ENCODE assay signal across 8 cellular contexts in the genomic region with DNA sequence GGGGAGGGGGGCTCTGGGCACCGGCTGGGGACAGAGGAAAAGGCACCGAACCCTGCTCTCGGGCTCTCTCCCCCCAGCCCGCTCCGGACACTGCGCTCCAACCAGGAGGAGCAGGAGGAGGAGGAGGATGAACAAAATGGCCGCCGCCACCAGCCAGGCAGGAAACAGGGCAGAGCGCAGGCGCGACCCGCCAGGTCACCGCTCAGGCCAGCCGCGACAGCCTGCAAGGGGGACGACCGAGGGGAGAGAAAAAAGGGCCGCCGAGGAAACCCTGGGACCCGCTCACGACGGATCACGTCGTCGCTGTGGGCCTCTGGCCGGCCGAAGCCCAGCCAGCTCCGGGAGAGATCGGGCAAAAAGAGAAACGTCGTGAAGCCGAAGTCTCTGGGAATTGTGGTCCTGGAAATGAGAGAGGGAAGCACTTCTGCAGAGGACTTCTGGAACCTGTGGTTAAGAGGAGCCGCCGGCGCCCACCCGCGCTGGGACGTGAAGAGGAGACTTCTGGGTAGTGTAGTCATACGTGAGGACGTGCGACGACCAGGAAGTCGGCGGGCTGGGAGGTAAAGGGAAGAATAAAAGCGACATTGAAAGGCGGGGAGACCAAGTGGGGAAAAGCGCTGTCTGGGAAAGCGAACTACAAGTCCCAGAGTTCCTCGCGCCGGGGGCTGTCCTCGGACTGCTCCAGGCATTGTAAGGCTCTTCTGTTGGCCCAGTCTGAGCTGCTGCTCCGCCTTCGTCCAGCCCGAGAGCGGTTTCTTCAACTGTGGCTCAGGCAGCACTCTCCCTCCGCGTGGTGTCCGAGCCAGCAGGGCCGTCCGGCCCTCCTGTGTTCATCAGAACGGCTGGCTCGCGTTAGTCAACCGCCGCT. TPM values are rescaled to one million over a fixed set of nuclear protein-coding genes. Genes with fewer than 3 reads are reported as not detected.
DNase-seq lines count a peak whose midpoint lies in the region; ATAC-seq and TF ChIP-seq lines count a peak whose summit lies in the region.

A gene with protein sequence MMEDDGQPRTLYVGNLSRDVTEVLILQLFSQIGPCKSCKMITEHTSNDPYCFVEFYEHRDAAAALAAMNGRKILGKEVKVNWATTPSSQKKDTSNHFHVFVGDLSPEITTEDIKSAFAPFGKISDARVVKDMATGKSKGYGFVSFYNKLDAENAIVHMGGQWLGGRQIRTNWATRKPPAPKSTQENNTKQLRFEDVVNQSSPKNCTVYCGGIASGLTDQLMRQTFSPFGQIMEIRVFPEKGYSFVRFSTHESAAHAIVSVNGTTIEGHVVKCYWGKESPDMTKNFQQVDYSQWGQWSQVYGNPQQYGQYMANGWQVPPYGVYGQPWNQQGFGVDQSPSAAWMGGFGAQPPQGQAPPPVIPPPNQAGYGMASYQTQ (minus strand): TSS at position 428 of the 868 bp plus-strand sequence. CDS start 499 bp downstream, outside the sequence.

- DNase-seq in CD14-positive monocyte (ENCODE audit: low spot score) (peak; percentile 95), NCI-H82 (lab: John Stamatoyannopoulos, UW) (peak; percentile 99), dermis blood vessel endothelial cell (peak; percentile 99), left lung (peak; percentile 98 to 99)
- DNase-seq in activated CD4-positive, alpha-beta T cell treated with anti-CD3 and anti-CD28 coated beads, Interleukin-2, amount 50 U/mL, for 48 hours: peak; percentile 91 to 96
- DNase-seq in stimulated activated CD4-positive, alpha-beta T cell treated with anti-CD3 and anti-CD28 coated beads, Interleukin-2, amount 100 ng/mL, for 48 hours: peak; percentile 84 to 88

- H3K4me1 Mint-ChIP-seq in CD14-positive monocyte: peaks cover 46% of the 10 kb centered on the region

- no peak for TF ChIP-seq CTCF in CD14-positive monocyte (IDR thresholded peaks at IDR 0.05)
- TF ChIP-seq CTCF in left lung (IDR thresholded peaks at IDR 0.05): no peak

- peak within 1 kb of the TSS; percentile 97 to 99 (median 98) for H3K27ac Mint-ChIP-seq in CD14-positive monocyte

- peak within 1 kb of the TSS; percentile 98 to 99 for H3K27ac ChIP-seq in left lung

- no peaks in the 10 kb centered on the region for H3K27me3 Mint-ChIP-seq in CD14-positive monocyte (ENCODE audit: low read depth in 3 of 3)

- peak within 1 kb of the TSS; percentile 84 to 86 for H3K4me3 ChIP-seq in left lung

- peaks cover 5 to 6% of the 10 kb centered on the region in 2 donors for H3K36me3 Mint-ChIP-seq in CD14-positive monocyte

- no peaks in the 10 kb centered on the region for H3K27me3 ChIP-seq in left lung

- ATAC-seq in GM19397 (IDR thresholded peaks at IDR 0.05; ENCODE audit: unreplicated experiment) (peak; percentile 84), HG03571 (IDR thresholded peaks at IDR 0.05; ENCODE audit: unreplicated experiment) (peak; percentile 87), left lung (peak; percentile 92)

- peak within 1 kb of the TSS; percentile 95 to 98 for H3K4me3 Mint-ChIP-seq in CD14-positive monocyte

- no peaks in the 10 kb centered on the region for H3K9me3 ChIP-seq in left lung

- peaks cover 33 to 46% of the 10 kb centered on the region in 2 donors for H3K4me1 ChIP-seq in left lung

- intact Hi-C loops in CD14-positive monocyte (cut with micrococcal nuclease): loop anchor here (5.0 to 10.0 kb wide), 5 partner anchors 56 to 514 kb away; partner anchors contain the start of genes MCMBP (in 2 of the 2), SEC23IP (in 2 of the 2), BAG3 (in 1 of the 2) and EIF3A (in 1 of the 2)
- intact Hi-C loops in left lung (cut with DNase I): no loop called here

- peaks cover 0 to 6% of the 10 kb centered on the region in 2 donors for H3K36me3 ChIP-seq in left lung

- H3K9me3 Mint-ChIP-seq in CD14-positive monocyte: peaks cover 0 to 3% (median 0%) of the 10 kb centered on the region in 7 donors

RNA-seq across cellular contexts. Expression of the gene that starts here (rescaled TPM):
- 1 to 10 TPM; 6.7 to 7.2 TPM for polyA plus RNA-seq in CD14-positive monocyte
- total RNA-seq in dermis blood vessel endothelial cell: 38.3 and 49.8 TPM in 2 replicates
- total RNA-seq in left lung: 100 to 1,000 TPM; 101 to 108 TPM

Comparison
In these comparisons a context has a peak if more than half of its experiments do, and no peak if none do; other contexts are left out.
1. Peak in every context shown above with its lines: DNase-seq, ATAC-seq, H3K4me3 ChIP-seq and H3K27ac ChIP-seq.
2. intact Hi-C loops: an anchor here in CD14-positive monocyte (5.0 to 10.0 kb wide); none called in left lung.